In the genomic region with DNA sequence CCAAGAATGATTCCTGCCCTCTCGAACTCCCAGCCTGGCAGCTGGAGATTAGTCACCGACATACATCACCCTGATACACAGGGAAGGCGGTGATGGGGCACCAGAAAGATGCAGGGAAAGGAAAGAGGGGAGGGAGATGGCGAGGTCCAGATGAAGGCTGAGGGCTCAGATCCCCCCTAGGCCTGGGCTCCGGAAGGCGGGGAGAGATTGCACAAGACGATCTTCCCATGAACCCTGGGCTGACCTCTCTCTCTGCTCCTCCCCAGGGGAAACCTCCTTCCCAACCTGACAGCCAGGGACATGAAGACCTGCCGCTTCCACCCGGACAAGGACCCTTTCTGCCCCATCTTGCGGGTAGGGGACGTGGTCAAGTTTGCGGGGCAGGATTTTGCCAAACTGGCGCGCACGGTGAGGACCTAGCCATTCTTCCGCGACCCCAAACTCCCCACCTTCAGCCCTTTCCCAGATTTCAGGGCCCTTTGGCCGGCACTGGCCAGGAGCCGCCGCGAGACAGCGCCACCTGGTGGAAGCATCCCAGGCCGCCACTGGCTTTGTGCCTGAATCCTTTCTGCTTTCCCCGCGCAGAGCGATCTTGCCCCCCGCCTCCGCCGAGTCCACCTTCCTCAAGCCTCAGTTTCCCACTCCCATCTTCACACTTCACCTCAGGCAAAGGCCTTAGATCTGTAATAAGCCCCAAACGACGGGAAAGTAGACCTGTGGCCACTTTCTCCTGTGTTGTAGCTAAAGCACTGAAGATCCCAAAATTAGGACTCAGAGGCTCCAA, we compare ENCODE assay signal across 9 cellular contexts. TPM values are rescaled to one million over a fixed set of nuclear protein-coding genes. Genes with fewer than 3 reads are reported as not detected.
A peak's percentile ranks its signal among the peaks of the same experiment; 100 is the strongest.
DNase-seq lines count a peak whose midpoint lies in the region; ATAC-seq, FAIRE-seq and TF ChIP-seq lines count a peak whose summit lies in the region.
"Had no signal": no experiment of that assay in that cellular context is flagged by ENCODE, and none has a peak within 500 bp of the region (broad histone marks: within the 10 kb centered on the region; RNA-seq: fewer than 3 reads in every experiment).

No MANE protein-coding gene starts in this region.

- peak; percentile 46 to 66 for TF ChIP-seq RAD21 in K562 (CRISPR knock-in tag; conservative IDR thresholded peaks at IDR 0.05 in 1 of 2, IDR thresholded peaks at IDR 0.05 in 1 of 2)

- POLR2A ChIA-PET in BJ (lab: Charles Lee) = no interaction called here
- POLR2A ChIA-PET in K562 (lab: Yijun Ruan, JAX) = interaction anchor here (0.7 kb wide), 1 partner anchor 14 kb away, joined by 3 read pairs; a partner anchor contains a TSS

- WGBS in K562 (ENCODE audit: insufficient coverage, low coverage, missing lambda C conversion rate) = 13% methylated on average over 23 of the region's 31 CpGs

- intact Hi-C loops in K562 (cut with micrococcal nuclease) = loop anchor here (5.0 to 10.0 kb wide), 2 partner anchors 445 to 1163 kb away; no protein-coding TSS in a partner anchor

- 0 out of 2 replicates have a peak, but pooled peaks cover 4% of the 10 kb centered on the region for H3K9me3 ChIP-seq in K562 (replicated peaks; ENCODE audit: control insufficient read depth, insufficient read depth, low read depth, low read length)

- no peaks in the 10 kb centered on the region for H3K79me2 ChIP-seq in K562 (ENCODE audit: control insufficient read depth, insufficient read depth, low read length)

- H3K9ac ChIP-seq in K562 (ENCODE audit: insufficient read depth in 1 of 2, low read depth in 2 of 2, low read length in 2 of 2) = peak overlapping the region in 1 of 2 experiments; percentile 72; a peak in 1 of 4 replicates

- no peak for TF ChIP-seq POLR2A in K562 (conservative IDR thresholded peaks at IDR 0.05)

- H2AFZ ChIP-seq in K562 (ENCODE audit: low read depth, low read length) = peak overlapping the region; percentile 88

- BruUV-seq in K562 (replicated peaks; lab: Mats Ljungman, UMichigan) = no TSS peak

- peaks cover 23 to 27% of the 10 kb centered on the region in 2 experiments for H3K4me1 ChIP-seq in K562 (replicated peaks in 1 of 2; ENCODE audit: control insufficient read depth in 2 of 2, insufficient read depth in 2 of 2, low read length in 2 of 2)

- CTCF ChIA-PET in BJ (lab: Yijun Ruan, JAX) = interaction anchor here (0.6 to 3.0 kb wide), 18 partner anchors 11 to 1613 kb away, joined by 3 to 32 read pairs (median 3); a partner anchor contains a TSS
- CTCF ChIA-PET in K562 (lab: Yijun Ruan, JAX; ENCODE audit: low intra/inter-chr PET ratio) = interaction anchor here (0.6 to 0.7 kb wide), 3 partner anchors 109 to 1832 kb away, joined by 3 read pairs; no protein-coding TSS in a partner anchor

- H3K36me3 ChIP-seq in BJ (ENCODE audit: control insufficient read depth, insufficient read depth, low read length) (no peaks in the 10 kb centered on the region), K562 (ENCODE audit: control insufficient read depth, insufficient read depth, low read length) (no peaks in the 10 kb centered on the region)

- FAIRE-seq in K562 (lab: Jason Lieb, UNC) = peak; percentile 75

- 0 out of 2 replicates have a peak, but pooled peaks have one; percentile 23 for TF ChIP-seq EP300 in K562 (IDR thresholded peaks at IDR 0.05; ENCODE audit: low read length)

- ATAC-seq in HG02852 (IDR thresholded peaks at IDR 0.05; ENCODE audit: unreplicated experiment) (peak; percentile 52), K562 (peak; percentile 84), GM18498 (IDR thresholded peaks at IDR 0.05; ENCODE audit: unreplicated experiment) (no peak)

- H3K4me3 ChIP-seq in BJ (ENCODE audit: low read depth, low read length) (no peak overlapping the region), K562 (no peak overlapping the region)

- H3K27me3 ChIP-seq in BJ (ENCODE audit: control insufficient read depth, insufficient read depth, low read length) (no peaks in the 10 kb centered on the region; the same call in 1 of the 2 replicates), K562 (ENCODE audit: control insufficient read depth in 2 of 2, insufficient read depth in 2 of 2, low read length in 2 of 2) (no peaks in the 10 kb centered on the region)

- no peaks in the 10 kb centered on the region for H4K20me1 ChIP-seq in K562 (replicated peaks; ENCODE audit: control insufficient read depth, insufficient read depth, low read length)

- no peak overlapping the region for H3K27ac ChIP-seq in K562 (ENCODE audit: extremely low read depth, low read depth, low read length)

- DNase-seq in BJ (ENCODE audit: low read depth) = no peak
- DNase-seq in T-helper 9 cell = peak; percentile 71
- peak; percentile 79 to 88 (median 86) for DNase-seq in K562 (ENCODE audit: extremely low read depth in 1 of 4, low spot score in 3 of 4)
- peak; percentile 84 for DNase-seq in iPS-NIHi11 (ENCODE audit: low spot score)
- peak; percentile 28 to 47 for DNase-seq in stimulated activated CD4-positive, alpha-beta T cell treated with anti-CD3 and anti-CD28 coated beads, Interleukin-15, amount 100 ng/mL, for 48 hours (ENCODE audit: low read depth in 2 of 2)
- no peak for DNase-seq in KG1 (lab: John Stamatoyannopoulos, UW)

- peak overlapping the region; percentile 50 for H3K4me2 ChIP-seq in K562 (ENCODE audit: insufficient read depth, low read length)

- TF ChIP-seq CTCF in BJ (IDR thresholded peaks at IDR 0.05; ENCODE audit: insufficient read depth, low read depth, low read length) = peak; percentile 93
- TF ChIP-seq CTCF in K562 (IDR thresholded peaks at IDR 0.05 in 2 of 3, conservative IDR thresholded peaks at IDR 0.05 in 1 of 3; ENCODE audit: insufficient read depth in 2 of 3, low read depth in 1 of 3, low read length in 3 of 3) = peak; percentile 81 to 89 (median 83)

- H3K9me1 ChIP-seq in K562 (ENCODE audit: control insufficient read depth, insufficient read depth, low read length) = no peaks in the 10 kb centered on the region

- in situ Hi-C loops in K562 (cut with MboI) = loop anchor here (10.0 kb wide), 2 partner anchors 175 to 1165 kb away; no protein-coding TSS in a partner anchor

RNA-seq across cellular contexts. Expression of a gene that starts 11.5 kb away (rescaled TPM):
- polyA plus RNA-seq in BJ (2011; rRNA removed) (not detected in 2 replicates), K562 (2011; rRNA removed) (not detected in 2 replicates), K562 (2014; fragmentation: Illumina TruSeq; extraction: Trizol) (not detected in 2 replicates), K562 (2014; fragmentation: Nextera tagmentation; extraction: Ambion mirVana) (not detected), K562 (2014; rRNA removed) (not detected in 2 replicates)
- not detected in 2 replicates for polyA minus RNA-seq in BJ (2011; rRNA and poly(A)+ RNA removed)
- total RNA-seq in K562 (2011; cell fraction: chromatin; rRNA removed; ENCODE audit: low replicate concordance) = not detected in 2 replicates
- not detected in 2 replicates for total RNA-seq in K562 (2011; cell fraction: nucleolus; rRNA removed)
- total RNA-seq in K562 (2011; cell fraction: nucleoplasm; rRNA removed) = not detected in 2 replicates
- total RNA-seq in K562 (2014; rRNA removed) (not detected in 2 replicates), K562 (2014; rRNA removed; fragmentation: Illumina TruSeq; extraction: Trizol) (not detected in 2 replicates), K562 (2015; rRNA removed; fragmentation: Illumina TruSeq; extraction: Trizol) (not detected in 2 replicates), K562 (2021) (not detected in 2 replicates)
- 0.07 TPM in 1 of 2 replicates, not detected in the other for polyA plus RNA-seq in K562 (2011; cell fraction: cytosol; rRNA removed)
- polyA plus RNA-seq in K562 (2011; cell fraction: nucleus; rRNA removed) = not detected in 2 replicates
- polyA plus RNA-seq in K562 (2012) = not detected in 2 replicates
- not detected in 2 replicates for polyA minus RNA-seq in K562 (2011; rRNA and poly(A)+ RNA removed)
- polyA minus RNA-seq in K562 (2011; cell fraction: cytosol; rRNA and poly(A)+ RNA removed) = not detected in 2 replicates
- polyA minus RNA-seq in K562 (2011; cell fraction: nucleus; rRNA and poly(A)+ RNA removed) = not detected in 2 replicates
- total RNA-seq: temporal lobe had no signal

RNA-seq across cellular contexts. Expression of a gene that starts 14.0 kb away (rescaled TPM):
- polyA plus RNA-seq in BJ (2011; rRNA removed) = 100 and 102 TPM in 2 replicates
- polyA minus RNA-seq in BJ (2011; rRNA and poly(A)+ RNA removed) = 83.1 and 90.6 TPM in 2 replicates
- total RNA-seq in K562 (2011; cell fraction: chromatin; rRNA removed; ENCODE audit: low replicate concordance) = 63.0 and 84.0 TPM in 2 replicates
- 50.7 and 51.9 TPM in 2 replicates for total RNA-seq in K562 (2011; cell fraction: nucleolus; rRNA removed)
- 52.0 and 58.5 TPM in 2 replicates for total RNA-seq in K562 (2011; cell fraction: nucleoplasm; rRNA removed)
- total RNA-seq in K562 (2014; rRNA removed) = 257 and 316 TPM in 2 replicates
- total RNA-seq in K562 (2014; rRNA removed; fragmentation: Illumina TruSeq; extraction: Trizol) = 216 and 243 TPM in 2 replicates
- total RNA-seq in K562 (2015; rRNA removed; fragmentation: Illumina TruSeq; extraction: Trizol) = 259 and 269 TPM in 2 replicates
- 224 and 245 TPM in 2 replicates for total RNA-seq in K562 (2021)
- polyA plus RNA-seq in K562 (2011; rRNA removed) = 232 and 251 TPM in 2 replicates
- 291 and 330 TPM in 2 replicates for polyA plus RNA-seq in K562 (2011; cell fraction: cytosol; rRNA removed)
- 122 and 133 TPM in 2 replicates for polyA plus RNA-seq in K562 (2011; cell fraction: nucleus; rRNA removed)
- polyA plus RNA-seq in K562 (2012) = 172 and 211 TPM in 2 replicates
- 314 and 416 TPM in 2 replicates for polyA plus RNA-seq in K562 (2014; fragmentation: Illumina TruSeq; extraction: Trizol)
- polyA plus RNA-seq in K562 (2014; fragmentation: Nextera tagmentation; extraction: Ambion mirVana) = 10 to 100 TPM; 91.1 to 96.0 TPM
- 224 and 238 TPM in 2 replicates for polyA plus RNA-seq in K562 (2014; rRNA removed)
- 224 and 271 TPM in 2 replicates for polyA minus RNA-seq in K562 (2011; rRNA and poly(A)+ RNA removed)
- polyA minus RNA-seq in K562 (2011; cell fraction: cytosol; rRNA and poly(A)+ RNA removed) = 164 and 173 TPM in 2 replicates
- 25.0 and 46.5 TPM in 2 replicates for polyA minus RNA-seq in K562 (2011; cell fraction: nucleus; rRNA and poly(A)+ RNA removed)

RNA-seq across cellular contexts. Expression of a gene that starts 24.9 kb away (rescaled TPM):
- polyA plus RNA-seq in BJ (2011; rRNA removed) (51.1 and 73.7 TPM in 2 replicates), K562 (2011; rRNA removed) (7.3 and 14.1 TPM in 2 replicates), K562 (2014; fragmentation: Illumina TruSeq; extraction: Trizol) (29.9 and 31.4 TPM in 2 replicates), K562 (2014; fragmentation: Nextera tagmentation; extraction: Ambion mirVana) (1 to 10 TPM; 1.1 to 1.2 TPM), K562 (2014; rRNA removed) (19.5 and 23.8 TPM in 2 replicates)
- polyA minus RNA-seq in BJ (2011; rRNA and poly(A)+ RNA removed) = 60.0 and 61.6 TPM in 2 replicates
- 28.6 and 47.8 TPM in 2 replicates for total RNA-seq in K562 (2011; cell fraction: chromatin; rRNA removed; ENCODE audit: low replicate concordance)
- 20.5 and 22.4 TPM in 2 replicates for total RNA-seq in K562 (2011; cell fraction: nucleolus; rRNA removed)
- total RNA-seq in K562 (2011; cell fraction: nucleoplasm; rRNA removed) = 30.6 and 31.7 TPM in 2 replicates
- total RNA-seq in K562 (2014; rRNA removed) (16.2 and 20.2 TPM in 2 replicates), K562 (2014; rRNA removed; fragmentation: Illumina TruSeq; extraction: Trizol) (10.9 and 11.2 TPM in 2 replicates), K562 (2015; rRNA removed; fragmentation: Illumina TruSeq; extraction: Trizol) (8.0 and 10.3 TPM in 2 replicates), K562 (2021) (35.0 and 47.2 TPM in 2 replicates)
- 11.4 and 12.5 TPM in 2 replicates for polyA plus RNA-seq in K562 (2011; cell fraction: cytosol; rRNA removed)
- polyA plus RNA-seq in K562 (2011; cell fraction: nucleus; rRNA removed) = 34.2 and 50.1 TPM in 2 replicates
- polyA plus RNA-seq in K562 (2012) = 17.5 and 28.9 TPM in 2 replicates
- 13.6 and 14.5 TPM in 2 replicates for polyA minus RNA-seq in K562 (2011; rRNA and poly(A)+ RNA removed)
- polyA minus RNA-seq in K562 (2011; cell fraction: cytosol; rRNA and poly(A)+ RNA removed) = 13.8 and 18.3 TPM in 2 replicates
- 8.2 and 11.6 TPM in 2 replicates for polyA minus RNA-seq in K562 (2011; cell fraction: nucleus; rRNA and poly(A)+ RNA removed)

RNA-seq across cellular contexts. Expression of a gene that starts 31.3 kb away (rescaled TPM):
- polyA plus RNA-seq in BJ (2011; rRNA removed) = not detected in 2 replicates
- not detected in 2 replicates for polyA minus RNA-seq in BJ (2011; rRNA and poly(A)+ RNA removed)
- total RNA-seq in K562 (2011; cell fraction: chromatin; rRNA removed; ENCODE audit: low replicate concordance) = not detected in 2 replicates
- total RNA-seq in K562 (2011; cell fraction: nucleolus; rRNA removed) = not detected in 2 replicates
- total RNA-seq in K562 (2011; cell fraction: nucleoplasm; rRNA removed) = not detected in 2 replicates
- total RNA-seq in K562 (2014; rRNA removed) = not detected in 2 replicates
- total RNA-seq in K562 (2014; rRNA removed; fragmentation: Illumina TruSeq; extraction: Trizol) = not detected in 2 replicates
- 0.18 TPM in 1 of 2 replicates, not detected in the other for total RNA-seq in K562 (2015; rRNA removed; fragmentation: Illumina TruSeq; extraction: Trizol)
- not detected in 2 replicates for total RNA-seq in K562 (2021)
- polyA plus RNA-seq in K562 (2011; rRNA removed) = not detected in 2 replicates
- 0.07 TPM in 1 of 2 replicates, not detected in the other for polyA plus RNA-seq in K562 (2011; cell fraction: cytosol; rRNA removed)
- polyA plus RNA-seq in K562 (2011; cell fraction: nucleus; rRNA removed) = not detected in 2 replicates
- polyA plus RNA-seq in K562 (2012) = not detected in 2 replicates
- not detected in 2 replicates for polyA plus RNA-seq in K562 (2014; fragmentation: Illumina TruSeq; extraction: Trizol)
- under 1 TPM; 0.38 to 0.55 TPM for polyA plus RNA-seq in K562 (2014; fragmentation: Nextera tagmentation; extraction: Ambion mirVana)
- polyA plus RNA-seq in K562 (2014; rRNA removed) = not detected in 2 replicates
- polyA minus RNA-seq in K562 (2011; rRNA and poly(A)+ RNA removed) = not detected in 2 replicates
- polyA minus RNA-seq in K562 (2011; cell fraction: cytosol; rRNA and poly(A)+ RNA removed) = not detected in 2 replicates
- not detected in 2 replicates for polyA minus RNA-seq in K562 (2011; cell fraction: nucleus; rRNA and poly(A)+ RNA removed)
- total RNA-seq: temporal lobe had no signal

RNA-seq across cellular contexts. Expression of a gene that starts 40.8 kb away (rescaled TPM):
- polyA plus RNA-seq in BJ (2011; rRNA removed) (not detected in 2 replicates), K562 (2011; rRNA removed) (1.8 and 7.2 TPM in 2 replicates), K562 (2014; fragmentation: Illumina TruSeq; extraction: Trizol) (23.3 and 24.4 TPM in 2 replicates), K562 (2014; fragmentation: Nextera tagmentation; extraction: Ambion mirVana) (10 to 100 TPM; 42.9 to 78.0 TPM), K562 (2014; rRNA removed) (26.6 and 31.8 TPM in 2 replicates)
- not detected in 2 replicates for polyA minus RNA-seq in BJ (2011; rRNA and poly(A)+ RNA removed)
- 1.2 and 1.9 TPM in 2 replicates for total RNA-seq in K562 (2011; cell fraction: chromatin; rRNA removed; ENCODE audit: low replicate concordance)
- 0.50 and 0.92 TPM in 2 replicates for total RNA-seq in K562 (2011; cell fraction: nucleolus; rRNA removed)
- total RNA-seq in K562 (2011; cell fraction: nucleoplasm; rRNA removed) = 1.4 and 1.8 TPM in 2 replicates
- total RNA-seq in K562 (2014; rRNA removed) (18.5 and 33.0 TPM in 2 replicates), K562 (2014; rRNA removed; fragmentation: Illumina TruSeq; extraction: Trizol) (23.6 and 29.8 TPM in 2 replicates), K562 (2015; rRNA removed; fragmentation: Illumina TruSeq; extraction: Trizol) (44.8 and 50.1 TPM in 2 replicates), K562 (2021) (16.4 and 30.5 TPM in 2 replicates)
- 2.2 and 5.4 TPM in 2 replicates for polyA plus RNA-seq in K562 (2011; cell fraction: cytosol; rRNA removed)
- 1.0 and 2.0 TPM in 2 replicates for polyA plus RNA-seq in K562 (2011; cell fraction: nucleus; rRNA removed)
- 39.0 and 49.3 TPM in 2 replicates for polyA plus RNA-seq in K562 (2012)
- polyA minus RNA-seq in K562 (2011; rRNA and poly(A)+ RNA removed) = 0.21 and 1.1 TPM in 2 replicates
- polyA minus RNA-seq in K562 (2011; cell fraction: cytosol; rRNA and poly(A)+ RNA removed) = not detected in 2 replicates
- 0.56 TPM in 1 of 2 replicates, not detected in the other for polyA minus RNA-seq in K562 (2011; cell fraction: nucleus; rRNA and poly(A)+ RNA removed)
- total RNA-seq: temporal lobe had no signal

Comparison
In these comparisons a context has a peak if more than half of its experiments do, and no peak if none do; other contexts are left out.
1. DNase-seq: peak in T-helper 9 cell (single experiment), K562 (4 of 4), iPS-NIHi11 (single experiment) and stimulated activated CD4-positive, alpha-beta T cell treated with anti-CD3 and anti-CD28 coated beads, Interleukin-15, amount 100 ng/mL, for 48 hours (2 of 2); none in BJ (single experiment) and KG1 (single experiment).